8 cellular contexts compared by ENCODE assay signal in genomic region chr19:17076539-17076919, GRCh38. TPM values are rescaled to one million over a fixed set of nuclear protein-coding genes. Genes with fewer than 3 reads are reported as not detected.
DNase-seq lines count a peak whose midpoint lies in the region; ATAC-seq, FAIRE-seq and TF ChIP-seq lines count a peak whose summit lies in the region.

No MANE protein-coding gene starts in this region.

- peak overlapping the region; percentile 94 for H3K4me3 Mint-ChIP-seq in HFFc6

- H3K4me2 ChIP-seq in hepatocyte: peak overlapping the region; percentile 97

- no peaks in the 10 kb centered on the region for H3K9me3 Mint-ChIP-seq in HFFc6

- H3K4me1 ChIP-seq in hepatocyte (ENCODE audit: insufficient read depth) (peaks cover 17% of the 10 kb centered on the region), small intestine (ENCODE audit: control insufficient read depth in 2 of 2, insufficient read depth in 1 of 2, low read depth in 1 of 2, low read length in 1 of 2) (peaks cover 0 to 9% of the 10 kb centered on the region in 2 donors)

- H3K4me3 ChIP-seq in hepatocyte (peak overlapping the region; percentile 98), small intestine (ENCODE audit: low read depth in 1 of 2, low read length in 2 of 2) (peak overlapping the region; percentile 85 to 89)

- H3K9me2 ChIP-seq in hepatocyte (replicated peaks; ENCODE audit: insufficient read depth): no peaks in the 10 kb centered on the region

- H3K36me3 ChIP-seq in hepatocyte (replicated peaks; ENCODE audit: insufficient read depth, low read depth): no peaks in the 10 kb centered on the region
- no peaks in the 10 kb centered on the region for H3K36me3 ChIP-seq in small intestine (ENCODE audit: control insufficient read depth in 2 of 2, insufficient read depth in 2 of 2, low read length in 2 of 2)

- no peak for TF ChIP-seq CTCF in HFFc6 (IDR thresholded peaks at IDR 0.05)
- no peak for TF ChIP-seq CTCF in hepatocyte (IDR thresholded peaks at IDR 0.05; ENCODE audit: poor library complexity)

- H3K36me3 Mint-ChIP-seq in HFFc6 (ENCODE audit: low read depth): peaks cover 9% of the 10 kb centered on the region

- H2AFZ ChIP-seq in hepatocyte: peak overlapping the region; percentile 83

- peaks cover 61% of the 10 kb centered on the region for H3K4me1 Mint-ChIP-seq in HFFc6 (ENCODE audit: low read depth)

- no peaks in the 10 kb centered on the region for H3K27me3 ChIP-seq in hepatocyte
- H3K27me3 ChIP-seq in small intestine (ENCODE audit: control insufficient read depth in 2 of 2, insufficient read depth in 2 of 2, low read length in 2 of 2): no peaks in the 10 kb centered on the region

- ATAC-seq in HG03135 (IDR thresholded peaks at IDR 0.05; ENCODE audit: unreplicated experiment): no peak

- DNase-seq in AML-193 (lab: John Stamatoyannopoulos, UW) (peak; percentile 8 to 20), HFFc6 (no peak), hepatocyte (ENCODE audit: low spot score) (no peak), small intestine (peak; percentile 25), iPS-NIHi11 (ENCODE audit: low spot score) (no peak), KG1 (lab: John Stamatoyannopoulos, UW) (no peak)
- DNase-seq in activated effector memory CD4-positive, alpha-beta T cell treated with anti-CD3 and anti-CD28 coated beads, Interleukin-2, amount 50 U/mL, for 16 hours: peak; percentile 74

- H3K9me3 ChIP-seq in hepatocyte (ENCODE audit: low read depth) (no peaks in the 10 kb centered on the region), small intestine (ENCODE audit: control insufficient read depth, low read depth) (no peaks in the 10 kb centered on the region)

- WGBS in hepatocyte (ENCODE audit: low lambda C conversion rate, missing lambda C conversion rate): 4% methylated on average over 10 of the region's 11 CpGs
- 4 to 5% (median 4%) methylated on average over 11 of the region's 11 CpGs for WGBS in small intestine, 3 donors

- H3K27me3 Mint-ChIP-seq in HFFc6 (ENCODE audit: insufficient read depth): peaks cover 4% of the 10 kb centered on the region

- H3K27ac ChIP-seq in hepatocyte: peak overlapping the region; percentile 91
- peak overlapping the region; percentile 57 to 91 for H3K27ac ChIP-seq in small intestine (ENCODE audit: low read depth in 1 of 2, low read length in 1 of 2)

- FAIRE-seq in small intestine (lab: Jason Lieb, UNC): no peak

- H4K20me1 ChIP-seq in hepatocyte (ENCODE audit: insufficient read depth, poor library complexity, severe bottlenecking): peaks cover 4% of the 10 kb centered on the region

- peaks cover 71% of the 10 kb centered on the region for H3K79me2 ChIP-seq in hepatocyte

- peak overlapping the region; percentile 99 for H3K27ac Mint-ChIP-seq in HFFc6

RNA-seq across cellular contexts. Expression of gene MYO9B, which starts 1.0 kb away (rescaled TPM):
- total RNA-seq in HFFc6 (2021; fragmentation: NEBNext Ultra II Directional; extraction: Animal tissue kit (Norgen Biotek cat#: 25700)): 10 to 100 TPM; 81.2 to 89.0 (median 83.4) TPM
- 29.1 and 32.4 TPM in 2 replicates for total RNA-seq in hepatocyte
- polyA plus RNA-seq in hepatocyte: 29.3 and 29.9 TPM in 2 replicates
- polyA plus RNA-seq in small intestine: 10 to 100 TPM; 31.6 to 62.1 (median 53.2) TPM

RNA-seq across cellular contexts. Expression of gene HAUS8, which starts 1.3 kb away (rescaled TPM):
- 10 to 100 TPM in 5 of 6 experiments, 1 to 10 TPM in 1; 7.6 to 13.2 (median 12.2) TPM for total RNA-seq in HFFc6 (2021; fragmentation: NEBNext Ultra II Directional; extraction: Animal tissue kit (Norgen Biotek cat#: 25700))
- 2.8 and 6.3 TPM in 2 replicates for total RNA-seq in hepatocyte
- polyA plus RNA-seq in hepatocyte: 5.5 and 8.5 TPM in 2 replicates
- polyA plus RNA-seq in small intestine: 10 to 100 TPM in 2 of 3 donors, 1 to 10 TPM in 1; 9.9 to 16.5 (median 16.5) TPM

RNA-seq across cellular contexts. Expression of gene CPAMD8, which starts 49.9 kb away (rescaled TPM):
- under 1 TPM in 5 of 6 experiments, not detected in 1; 0.11 to 0.20 (median 0.14) TPM for total RNA-seq in HFFc6 (2021; fragmentation: NEBNext Ultra II Directional; extraction: Animal tissue kit (Norgen Biotek cat#: 25700))
- total RNA-seq in hepatocyte: 9.3 and 17.6 TPM in 2 replicates
- 7.9 and 8.7 TPM in 2 replicates for polyA plus RNA-seq in hepatocyte
- polyA plus RNA-seq in small intestine: 1 to 10 TPM in 2 of 3 donors, under 1 TPM in 1; 0.45 to 7.1 (median 1.1) TPM

Comparison
In these comparisons a context has a peak if more than half of its experiments do, and no peak if none do; other contexts are left out.
1. DNase-seq: peak in AML-193 (2 of 2), activated effector memory CD4-positive, alpha-beta T cell treated with anti-CD3 and anti-CD28 coated beads, Interleukin-2, amount 50 U/mL, for 16 hours (single experiment) and small intestine (single experiment); none in HFFc6 (single experiment), hepatocyte (single experiment), iPS-NIHi11 (single experiment) and KG1 (single experiment).